In the genomic region with DNA sequence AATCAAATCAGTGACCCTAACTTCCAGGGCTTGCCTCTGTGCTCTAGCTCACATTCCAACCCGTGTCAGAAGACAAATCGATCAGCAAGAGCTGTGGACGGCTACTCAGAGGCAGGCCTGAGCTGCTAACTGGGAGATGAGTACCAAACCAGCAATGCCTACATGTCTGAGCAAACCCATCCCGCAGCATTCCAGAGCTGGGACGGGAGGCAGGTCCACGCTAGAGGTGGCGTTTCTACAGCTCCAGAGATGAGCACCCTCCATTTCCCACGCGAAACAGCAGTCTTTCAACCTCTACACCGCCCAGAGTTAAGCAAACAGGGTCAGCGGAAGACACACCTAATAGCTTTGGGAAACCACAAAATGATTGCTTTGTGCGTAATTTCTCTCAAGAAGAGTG, we compare ENCODE assay signal across 1 cellular context.
TF ChIP-seq lines count a peak whose summit lies in the region.

No MANE protein-coding gene starts in this region.

TF ChIP-seq in WTC11, 78 proteins besides CTCF, POLR2A, EP300 and RAD21 (continued from another document):
- TF ChIP-seq, protein P1, sequence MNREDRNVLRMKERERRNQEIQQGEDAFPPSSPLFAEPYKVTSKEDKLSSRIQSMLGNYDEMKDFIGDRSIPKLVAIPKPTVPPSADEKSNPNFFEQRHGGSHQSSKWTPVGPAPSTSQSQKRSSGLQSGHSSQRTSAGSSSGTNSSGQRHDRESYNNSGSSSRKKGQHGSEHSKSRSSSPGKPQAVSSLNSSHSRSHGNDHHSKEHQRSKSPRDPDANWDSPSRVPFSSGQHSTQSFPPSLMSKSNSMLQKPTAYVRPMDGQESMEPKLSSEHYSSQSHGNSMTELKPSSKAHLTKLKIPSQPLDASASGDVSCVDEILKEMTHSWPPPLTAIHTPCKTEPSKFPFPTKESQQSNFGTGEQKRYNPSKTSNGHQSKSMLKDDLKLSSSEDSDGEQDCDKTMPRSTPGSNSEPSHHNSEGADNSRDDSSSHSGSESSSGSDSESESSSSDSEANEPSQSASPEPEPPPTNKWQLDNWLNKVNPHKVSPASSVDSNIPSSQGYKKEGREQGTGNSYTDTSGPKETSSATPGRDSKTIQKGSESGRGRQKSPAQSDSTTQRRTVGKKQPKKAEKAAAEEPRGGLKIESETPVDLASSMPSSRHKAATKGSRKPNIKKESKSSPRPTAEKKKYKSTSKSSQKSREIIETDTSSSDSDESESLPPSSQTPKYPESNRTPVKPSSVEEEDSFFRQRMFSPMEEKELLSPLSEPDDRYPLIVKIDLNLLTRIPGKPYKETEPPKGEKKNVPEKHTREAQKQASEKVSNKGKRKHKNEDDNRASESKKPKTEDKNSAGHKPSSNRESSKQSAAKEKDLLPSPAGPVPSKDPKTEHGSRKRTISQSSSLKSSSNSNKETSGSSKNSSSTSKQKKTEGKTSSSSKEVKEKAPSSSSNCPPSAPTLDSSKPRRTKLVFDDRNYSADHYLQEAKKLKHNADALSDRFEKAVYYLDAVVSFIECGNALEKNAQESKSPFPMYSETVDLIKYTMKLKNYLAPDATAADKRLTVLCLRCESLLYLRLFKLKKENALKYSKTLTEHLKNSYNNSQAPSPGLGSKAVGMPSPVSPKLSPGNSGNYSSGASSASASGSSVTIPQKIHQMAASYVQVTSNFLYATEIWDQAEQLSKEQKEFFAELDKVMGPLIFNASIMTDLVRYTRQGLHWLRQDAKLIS (CRISPR knock-in tag; IDR thresholded peaks at IDR 0.05; ENCODE audit: borderline replicate concordance), result no peak
- TF ChIP-seq, protein P2, sequence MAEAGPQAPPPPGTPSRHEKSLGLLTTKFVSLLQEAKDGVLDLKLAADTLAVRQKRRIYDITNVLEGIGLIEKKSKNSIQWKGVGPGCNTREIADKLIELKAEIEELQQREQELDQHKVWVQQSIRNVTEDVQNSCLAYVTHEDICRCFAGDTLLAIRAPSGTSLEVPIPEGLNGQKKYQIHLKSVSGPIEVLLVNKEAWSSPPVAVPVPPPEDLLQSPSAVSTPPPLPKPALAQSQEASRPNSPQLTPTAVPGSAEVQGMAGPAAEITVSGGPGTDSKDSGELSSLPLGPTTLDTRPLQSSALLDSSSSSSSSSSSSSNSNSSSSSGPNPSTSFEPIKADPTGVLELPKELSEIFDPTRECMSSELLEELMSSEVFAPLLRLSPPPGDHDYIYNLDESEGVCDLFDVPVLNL (CRISPR knock-in tag; IDR thresholded peaks at IDR 0.05; ENCODE audit: borderline replicate concordance, low read depth), result no peak
- no peak for TF ChIP-seq ZNF671 (CRISPR knock-in tag; IDR thresholded peaks at IDR 0.05)
- no peak for TF ChIP-seq OVOL2 (CRISPR knock-in tag; IDR thresholded peaks at IDR 0.05; ENCODE audit: borderline replicate concordance)
- no peak for TF ChIP-seq ZBTB21 (CRISPR knock-in tag; IDR thresholded peaks at IDR 0.05; ENCODE audit: borderline replicate concordance)
- TF ChIP-seq NR3C1 (CRISPR knock-in tag; conservative IDR thresholded peaks at IDR 0.05; ENCODE audit: low read depth), result no peak
- TF ChIP-seq, protein P3, sequence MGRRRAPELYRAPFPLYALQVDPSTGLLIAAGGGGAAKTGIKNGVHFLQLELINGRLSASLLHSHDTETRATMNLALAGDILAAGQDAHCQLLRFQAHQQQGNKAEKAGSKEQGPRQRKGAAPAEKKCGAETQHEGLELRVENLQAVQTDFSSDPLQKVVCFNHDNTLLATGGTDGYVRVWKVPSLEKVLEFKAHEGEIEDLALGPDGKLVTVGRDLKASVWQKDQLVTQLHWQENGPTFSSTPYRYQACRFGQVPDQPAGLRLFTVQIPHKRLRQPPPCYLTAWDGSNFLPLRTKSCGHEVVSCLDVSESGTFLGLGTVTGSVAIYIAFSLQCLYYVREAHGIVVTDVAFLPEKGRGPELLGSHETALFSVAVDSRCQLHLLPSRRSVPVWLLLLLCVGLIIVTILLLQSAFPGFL (CRISPR knock-in tag; IDR thresholded peaks at IDR 0.05; ENCODE audit: borderline replicate concordance), result no peak
- TF ChIP-seq, protein P4, sequence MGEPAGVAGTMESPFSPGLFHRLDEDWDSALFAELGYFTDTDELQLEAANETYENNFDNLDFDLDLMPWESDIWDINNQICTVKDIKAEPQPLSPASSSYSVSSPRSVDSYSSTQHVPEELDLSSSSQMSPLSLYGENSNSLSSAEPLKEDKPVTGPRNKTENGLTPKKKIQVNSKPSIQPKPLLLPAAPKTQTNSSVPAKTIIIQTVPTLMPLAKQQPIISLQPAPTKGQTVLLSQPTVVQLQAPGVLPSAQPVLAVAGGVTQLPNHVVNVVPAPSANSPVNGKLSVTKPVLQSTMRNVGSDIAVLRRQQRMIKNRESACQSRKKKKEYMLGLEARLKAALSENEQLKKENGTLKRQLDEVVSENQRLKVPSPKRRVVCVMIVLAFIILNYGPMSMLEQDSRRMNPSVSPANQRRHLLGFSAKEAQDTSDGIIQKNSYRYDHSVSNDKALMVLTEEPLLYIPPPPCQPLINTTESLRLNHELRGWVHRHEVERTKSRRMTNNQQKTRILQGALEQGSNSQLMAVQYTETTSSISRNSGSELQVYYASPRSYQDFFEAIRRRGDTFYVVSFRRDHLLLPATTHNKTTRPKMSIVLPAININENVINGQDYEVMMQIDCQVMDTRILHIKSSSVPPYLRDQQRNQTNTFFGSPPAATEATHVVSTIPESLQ (CRISPR knock-in tag; IDR thresholded peaks at IDR 0.05), result no peak
- TF ChIP-seq SP1 (CRISPR knock-in tag; conservative IDR thresholded peaks at IDR 0.05), result no peak
- TF ChIP-seq, protein P5, sequence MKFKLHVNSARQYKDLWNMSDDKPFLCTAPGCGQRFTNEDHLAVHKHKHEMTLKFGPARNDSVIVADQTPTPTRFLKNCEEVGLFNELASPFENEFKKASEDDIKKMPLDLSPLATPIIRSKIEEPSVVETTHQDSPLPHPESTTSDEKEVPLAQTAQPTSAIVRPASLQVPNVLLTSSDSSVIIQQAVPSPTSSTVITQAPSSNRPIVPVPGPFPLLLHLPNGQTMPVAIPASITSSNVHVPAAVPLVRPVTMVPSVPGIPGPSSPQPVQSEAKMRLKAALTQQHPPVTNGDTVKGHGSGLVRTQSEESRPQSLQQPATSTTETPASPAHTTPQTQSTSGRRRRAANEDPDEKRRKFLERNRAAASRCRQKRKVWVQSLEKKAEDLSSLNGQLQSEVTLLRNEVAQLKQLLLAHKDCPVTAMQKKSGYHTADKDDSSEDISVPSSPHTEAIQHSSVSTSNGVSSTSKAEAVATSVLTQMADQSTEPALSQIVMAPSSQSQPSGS (CRISPR knock-in tag; IDR thresholded peaks at IDR 0.05; ENCODE audit: borderline replicate concordance, low read depth), result no peak
- no peak for TF ChIP-seq HMGA2 (CRISPR knock-in tag; IDR thresholded peaks at IDR 0.05)
- no peak for TF ChIP-seq ESRRA (CRISPR knock-in tag; IDR thresholded peaks at IDR 0.05; ENCODE audit: borderline replicate concordance)
- TF ChIP-seq, protein P6, sequence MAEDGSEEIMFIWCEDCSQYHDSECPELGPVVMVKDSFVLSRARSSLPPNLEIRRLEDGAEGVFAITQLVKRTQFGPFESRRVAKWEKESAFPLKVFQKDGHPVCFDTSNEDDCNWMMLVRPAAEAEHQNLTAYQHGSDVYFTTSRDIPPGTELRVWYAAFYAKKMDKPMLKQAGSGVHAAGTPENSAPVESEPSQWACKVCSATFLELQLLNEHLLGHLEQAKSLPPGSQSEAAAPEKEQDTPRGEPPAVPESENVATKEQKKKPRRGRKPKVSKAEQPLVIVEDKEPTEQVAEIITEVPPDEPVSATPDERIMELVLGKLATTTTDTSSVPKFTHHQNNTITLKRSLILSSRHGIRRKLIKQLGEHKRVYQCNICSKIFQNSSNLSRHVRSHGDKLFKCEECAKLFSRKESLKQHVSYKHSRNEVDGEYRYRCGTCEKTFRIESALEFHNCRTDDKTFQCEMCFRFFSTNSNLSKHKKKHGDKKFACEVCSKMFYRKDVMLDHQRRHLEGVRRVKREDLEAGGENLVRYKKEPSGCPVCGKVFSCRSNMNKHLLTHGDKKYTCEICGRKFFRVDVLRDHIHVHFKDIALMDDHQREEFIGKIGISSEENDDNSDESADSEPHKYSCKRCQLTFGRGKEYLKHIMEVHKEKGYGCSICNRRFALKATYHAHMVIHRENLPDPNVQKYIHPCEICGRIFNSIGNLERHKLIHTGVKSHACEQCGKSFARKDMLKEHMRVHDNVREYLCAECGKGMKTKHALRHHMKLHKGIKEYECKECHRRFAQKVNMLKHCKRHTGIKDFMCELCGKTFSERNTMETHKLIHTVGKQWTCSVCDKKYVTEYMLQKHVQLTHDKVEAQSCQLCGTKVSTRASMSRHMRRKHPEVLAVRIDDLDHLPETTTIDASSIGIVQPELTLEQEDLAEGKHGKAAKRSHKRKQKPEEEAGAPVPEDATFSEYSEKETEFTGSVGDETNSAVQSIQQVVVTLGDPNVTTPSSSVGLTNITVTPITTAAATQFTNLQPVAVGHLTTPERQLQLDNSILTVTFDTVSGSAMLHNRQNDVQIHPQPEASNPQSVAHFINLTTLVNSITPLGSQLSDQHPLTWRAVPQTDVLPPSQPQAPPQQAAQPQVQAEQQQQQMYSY (CRISPR knock-in tag; IDR thresholded peaks at IDR 0.05), result no peak
- TF ChIP-seq SMAD4 (CRISPR knock-in tag; IDR thresholded peaks at IDR 0.05), result no peak
TF ChIP-seq in WTC11: peak in this region for 0.
